ENCODE assay signal across 8 cellular contexts in genomic region chr22:37050913-37051628, GRCh38. TPM values are rescaled to one million over a fixed set of nuclear protein-coding genes. Genes with fewer than 3 reads are reported as not detected.
DNase-seq lines count a peak whose midpoint lies in the region; ATAC-seq and TF ChIP-seq lines count a peak whose summit lies in the region.

No MANE protein-coding gene starts in this region.

- H3K4me1 Mint-ChIP-seq in chondrocyte (ENCODE audit: low read depth): peaks cover 12% of the 10 kb centered on the region
- H3K4me1 Mint-ChIP-seq in naive thymus-derived CD8-positive, alpha-beta T cell: peaks cover 4 to 18% (median 10%) of the 10 kb centered on the region in 4 donors

- H3K27ac Mint-ChIP-seq in chondrocyte (ENCODE audit: unreplicated experiment): no peak overlapping the region
- peak overlapping the region in 7 of 10 donors; percentile 8 to 67 (median 53) for H3K27ac Mint-ChIP-seq in naive thymus-derived CD8-positive, alpha-beta T cell

- no peak for DNase-seq in AG10803 (ENCODE audit: low read depth)
- DNase-seq in chondrocyte (ENCODE audit: low spot score): no peak
- DNase-seq in naive thymus-derived CD8-positive, alpha-beta T cell: no peak
- no peak for DNase-seq in hepatic stellate cell (ENCODE audit: low spot score)
- no peak for DNase-seq in AG20443 (ENCODE audit: low spot score)

- no peaks in the 10 kb centered on the region for H3K27me3 Mint-ChIP-seq in chondrocyte (ENCODE audit: low read depth)
- no peaks in the 10 kb centered on the region for H3K27me3 Mint-ChIP-seq in naive thymus-derived CD8-positive, alpha-beta T cell

- peak overlapping the region; percentile 71 for H3K4me3 Mint-ChIP-seq in chondrocyte (ENCODE audit: unreplicated experiment)
- H3K4me3 Mint-ChIP-seq in naive thymus-derived CD8-positive, alpha-beta T cell: peak overlapping the region; percentile 68 to 87 (median 76)

- H3K4me1 ChIP-seq in HUES64 (ENCODE audit: insufficient read depth, low read length): no peaks in the 10 kb centered on the region

- H3K36me3 Mint-ChIP-seq in chondrocyte (ENCODE audit: low read depth): peaks cover 3% of the 10 kb centered on the region
- peaks cover 0 to 12% (median under 1%) of the 10 kb centered on the region in 3 donors for H3K36me3 Mint-ChIP-seq in naive thymus-derived CD8-positive, alpha-beta T cell

- TF ChIP-seq CTCF in AG10803 (conservative IDR thresholded peaks at IDR 0.05; ENCODE audit: low read length) (no peak), chondrocyte (IDR thresholded peaks at IDR 0.05) (no peak)

- POLR2A ChIA-PET in naive thymus-derived CD8-positive, alpha-beta T cell (lab: Charles Lee): interaction anchor here (0.8 to 1.2 kb wide), 4 partner anchors 73 to 193 kb away, joined by 3 to 4 read pairs (median 3); partner anchors contain the start of gene IL2RB

- 31% methylated on average over 21 of the region's 22 CpGs for WGBS in HUES64

- ATAC-seq in naive thymus-derived CD8-positive, alpha-beta T cell: no peak
- no peak for ATAC-seq in GM18909 (IDR thresholded peaks at IDR 0.05; ENCODE audit: poor library complexity, unreplicated experiment)
- no peak for ATAC-seq in HG02938 (IDR thresholded peaks at IDR 0.05; ENCODE audit: unreplicated experiment)

- H3K9ac ChIP-seq in HUES64 (ENCODE audit: low read depth, low read length): no peak overlapping the region

- no peaks in the 10 kb centered on the region for H3K9me3 ChIP-seq in HUES64 (ENCODE audit: insufficient read depth, low read depth, low read length)

- H3K27ac ChIP-seq in HUES64 (ENCODE audit: low read depth, low read length): no peak overlapping the region

- peak overlapping the region; percentile 49 for H3K4me3 ChIP-seq in AG10803 (ENCODE audit: low read length)
- H3K4me3 ChIP-seq in HUES64 (ENCODE audit: low read length): peak overlapping the region; percentile 85

- peaks cover 18% of the 10 kb centered on the region for H3K36me3 ChIP-seq in HUES64 (ENCODE audit: insufficient read depth, low read length)

- H3K9me3 Mint-ChIP-seq in chondrocyte (ENCODE audit: low read depth): no peaks in the 10 kb centered on the region
- H3K9me3 Mint-ChIP-seq in naive thymus-derived CD8-positive, alpha-beta T cell: no peaks in the 10 kb centered on the region

- no peaks in the 10 kb centered on the region; the same call in 1 of the 2 replicates for H3K27me3 ChIP-seq in HUES64 (ENCODE audit: insufficient read depth, low read length)

RNA-seq across cellular contexts. Expression of gene KCTD17, which starts 0.5 kb away (rescaled TPM):
- 29.1 TPM for polyA plus RNA-seq in HUES64 (2013, experiment 1 of 2)
- 39.6 TPM for polyA plus RNA-seq in HUES64 (2013, experiment 2 of 2)
- total RNA-seq in chondrocyte: 26.7 to 33.0 TPM (median 28.9 TPM) in 3 replicates
- 10 to 100 TPM; 26.1 to 26.6 TPM for total RNA-seq in naive thymus-derived CD8-positive, alpha-beta T cell
- 10 to 100 TPM in 2 of 3 donors, 1 to 10 TPM in 1; 9.1 to 12.1 (median 10.3) TPM for polyA plus RNA-seq in naive thymus-derived CD8-positive, alpha-beta T cell

RNA-seq across cellular contexts. Expression of gene MPST, which starts 31.5 kb away (rescaled TPM):
- 62.1 TPM for polyA plus RNA-seq in HUES64 (2013, experiment 1 of 2)
- 64.7 TPM for polyA plus RNA-seq in HUES64 (2013, experiment 2 of 2)
- total RNA-seq in chondrocyte: 51.0 to 71.4 TPM (median 68.9 TPM) in 3 replicates
- total RNA-seq in naive thymus-derived CD8-positive, alpha-beta T cell: 1 to 10 TPM; 1.1 to 1.5 TPM
- 1 to 10 TPM in 2 of 3 donors, under 1 TPM in 1; 0.34 to 9.7 (median 1.8) TPM for polyA plus RNA-seq in naive thymus-derived CD8-positive, alpha-beta T cell

RNA-seq across cellular contexts. Expression of gene TST, which starts 31.8 kb away (rescaled TPM):
- 23.8 TPM for polyA plus RNA-seq in HUES64 (2013, experiment 1 of 2)
- polyA plus RNA-seq in HUES64 (2013, experiment 2 of 2): 26.7 TPM
- 17.8 to 25.3 TPM (median 24.9 TPM) in 3 replicates for total RNA-seq in chondrocyte
- total RNA-seq in naive thymus-derived CD8-positive, alpha-beta T cell: not detected
- polyA plus RNA-seq in naive thymus-derived CD8-positive, alpha-beta T cell: 1 to 10 TPM in 1 of 3 donors, not detected in 2; 1.5 TPM

RNA-seq across cellular contexts. Expression of gene TMPRSS6, which starts 58.4 kb away (rescaled TPM):
- 0.05 TPM for polyA plus RNA-seq in HUES64 (2013, experiment 1 of 2)
- not detected for polyA plus RNA-seq in HUES64 (2013, experiment 2 of 2)
- not detected in 3 replicates for total RNA-seq in chondrocyte
- under 1 TPM; 0.27 to 0.36 TPM for total RNA-seq in naive thymus-derived CD8-positive, alpha-beta T cell
- under 1 TPM; 0.05 to 0.09 (median 0.06) TPM for polyA plus RNA-seq in naive thymus-derived CD8-positive, alpha-beta T cell

Comparison
In these comparisons a context has a peak if more than half of its experiments do, and no peak if none do; other contexts are left out.
1. RNA of gene MPST, which starts 31.5 kb away (total RNA-seq): 51.0 to 71.4 TPM in chondrocyte; 1.1 to 1.5 TPM in naive thymus-derived CD8-positive, alpha-beta T cell; every median in the first group is over 10 times any median in the second.
2. RNA of gene TST, which starts 31.8 kb away (total RNA-seq): 17.8 to 25.3 TPM in chondrocyte; not detected in naive thymus-derived CD8-positive, alpha-beta T cell; every median in the first group is over 10 times any median in the second.